In the genomic region with DNA sequence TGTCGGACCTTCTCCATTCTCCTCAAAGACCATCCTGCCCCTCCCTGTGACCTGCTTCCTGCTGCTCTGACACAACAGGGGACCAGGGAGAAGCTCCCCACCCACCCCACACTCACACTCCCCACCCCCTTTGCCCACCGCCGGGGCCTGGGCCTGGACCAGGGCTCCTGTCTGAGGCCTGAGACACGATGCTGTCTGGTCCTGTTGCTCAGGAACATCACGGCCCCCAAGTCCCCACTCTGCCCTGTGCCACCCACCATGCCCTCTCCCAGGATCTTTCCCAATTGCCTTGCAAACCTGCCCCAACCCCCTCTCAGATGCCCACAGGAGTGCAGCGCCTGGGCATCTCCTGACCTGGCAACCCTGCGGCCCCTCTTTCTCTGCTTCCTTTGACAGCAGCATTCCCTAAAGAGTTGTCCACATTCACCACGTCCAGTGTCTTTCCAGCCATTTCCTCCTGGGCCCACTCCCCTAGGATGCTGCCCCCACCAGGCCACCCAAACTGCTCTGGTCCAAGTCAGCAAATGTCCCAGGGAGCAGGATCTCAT, we compare ENCODE assay signal across 18 cellular contexts. TPM values are rescaled to one million over a fixed set of nuclear protein-coding genes. Genes with fewer than 3 reads are reported as not detected.
DNase-seq lines count a peak whose midpoint lies in the region; ATAC-seq lines count a peak whose summit lies in the region.
"Had no signal": no experiment of that assay in that cellular context is flagged by ENCODE, and none has a peak within 500 bp of the region (broad histone marks: within the 10 kb centered on the region; RNA-seq: fewer than 3 reads in every experiment).

No MANE protein-coding gene starts in this region.

- no peaks in the 10 kb centered on the region for H3K79me1 ChIP-seq in neuronal stem cell (ENCODE audit: low read depth, low read length)

- H2BK12ac ChIP-seq in neuronal stem cell (ENCODE audit: low read length) = no peak overlapping the region

- H3K27ac ChIP-seq in neuronal stem cell (replicated peaks; ENCODE audit: low read length) = no peak overlapping the region
- H3K27ac ChIP-seq: 22Rv1, A549, BLaER1 had no signal

- no peak overlapping the region for H3K4ac ChIP-seq in neuronal stem cell (ENCODE audit: low read length)

- H3K4me3 Mint-ChIP-seq in T-helper 1 cell treated with Interleukin-12 subunit alpha and Interleukin-12 subunit beta and Interleukin-4 antibody, amounts not matched to agents 30 μg/mL and 1 μg/mL, for 36 hours = no peak overlapping the region
- no peak overlapping the region for H3K4me3 Mint-ChIP-seq in dendritic cell treated with granulocyte-macrophage colony-stimulating factor and Interleukin-4, amounts not matched to agents 40 ng/mL and 50 ng/mL, for 4 days
- H3K4me3 Mint-ChIP-seq in stimulated activated effector memory CD8-positive, alpha-beta T cell treated with anti-CD3 and anti-CD28 coated beads, Interleukin-12 subunit alpha, Interleukin-12 subunit beta, amount 100 ng/mL, for 72 hours = no peak overlapping the region
- H3K4me3 Mint-ChIP-seq: CD14-positive monocyte; CD4-positive, alpha-beta memory T cell; H9 had no signal

- H2BK15ac ChIP-seq in neuronal stem cell (ENCODE audit: low read length) = no peak overlapping the region

- H3K4me1 ChIP-seq in neuronal stem cell (ENCODE audit: control insufficient read depth in 2 of 2, insufficient read depth in 1 of 2, low read depth in 1 of 2, low read length in 2 of 2) = peaks cover 12 to 15% of the 10 kb centered on the region in 2 donors
- H3K4me1 ChIP-seq: A549 had no signal

- no peak overlapping the region for H3K23ac ChIP-seq in neuronal stem cell (ENCODE audit: low read depth, low read length, poor library complexity)

- no peak overlapping the region for H3K4me3 ChIP-seq in neuronal stem cell (ENCODE audit: low read length in 2 of 2)
- H3K4me3 ChIP-seq: A549, BLaER1 had no signal

- H3K27me3 ChIP-seq in neuronal stem cell (ENCODE audit: control insufficient read depth in 3 of 3, insufficient read depth in 3 of 3, low read depth in 1 of 3, low read length in 3 of 3) = peaks cover 0 to 13% (median 0%) of the 10 kb centered on the region in 3 experiments
- H3K27me3 ChIP-seq: BLaER1 had no signal

- H2BK120ac ChIP-seq in neuronal stem cell (ENCODE audit: low read depth, low read length) = no peak overlapping the region

- no peak overlapping the region for H3K14ac ChIP-seq in neuronal stem cell (ENCODE audit: low read length)

- no peak for ATAC-seq in stimulated activated effector memory CD8-positive, alpha-beta T cell treated with anti-CD3 and anti-CD28 coated beads, Interleukin-12 subunit alpha, Interleukin-12 subunit beta, amount 100 ng/mL, for 72 hours
- ATAC-seq in GM18861 (IDR thresholded peaks at IDR 0.05; ENCODE audit: unreplicated experiment) = no peak
- ATAC-seq: A549 had no signal

- H4K8ac ChIP-seq in neuronal stem cell (ENCODE audit: low read depth, low read length) = no peak overlapping the region

- no CpG with 5 or more reads among the region's 8 CpGs for whole genome bisulfite sequencing in neuronal stem cell (ENCODE audit: extremely low coverage in 2 of 2, insufficient read length in 2 of 2, insufficient replicate concordance in 1 of 2), 2 donors

- H3K36me3 ChIP-seq in neuronal stem cell (replicated peaks in 1 of 2; ENCODE audit: control insufficient read depth in 2 of 2, insufficient read depth in 2 of 2, low read length in 2 of 2) = no peaks in the 10 kb centered on the region

- no peak overlapping the region for H3K9ac ChIP-seq in neuronal stem cell (ENCODE audit: low read depth, low read length, poor library complexity)
- H3K9ac ChIP-seq: BLaER1 had no signal

- H4K91ac ChIP-seq in neuronal stem cell (ENCODE audit: low read depth, low read length, poor library complexity) = no peak overlapping the region

- peaks cover 4% of the 10 kb centered on the region for H3K9me3 Mint-ChIP-seq in T-helper 1 cell treated with Interleukin-12 subunit alpha and Interleukin-12 subunit beta and Interleukin-4 antibody, amounts not matched to agents 30 μg/mL and 1 μg/mL, for 36 hours
- H3K9me3 Mint-ChIP-seq in dendritic cell treated with granulocyte-macrophage colony-stimulating factor and Interleukin-4, amounts not matched to agents 40 ng/mL and 50 ng/mL, for 4 days = no peaks in the 10 kb centered on the region
- no peaks in the 10 kb centered on the region for H3K9me3 Mint-ChIP-seq in stimulated activated effector memory CD8-positive, alpha-beta T cell treated with anti-CD3 and anti-CD28 coated beads, Interleukin-12 subunit alpha, Interleukin-12 subunit beta, amount 100 ng/mL, for 72 hours
- H3K9me3 Mint-ChIP-seq: H9 had no signal

- H2AK5ac ChIP-seq in neuronal stem cell (ENCODE audit: low read depth, low read length) = no peak overlapping the region

- intact Hi-C loops in dendritic cell treated with granulocyte-macrophage colony-stimulating factor and Interleukin-4, amounts not matched to agents 40 ng/mL and 50 ng/mL, for 4 days (cut with micrococcal nuclease) = no loop called here

- H2AFZ ChIP-seq in neuronal stem cell (ENCODE audit: low read length) = no peak overlapping the region

- peaks cover 6% of the 10 kb centered on the region for H3K27me3 Mint-ChIP-seq in T-helper 1 cell treated with Interleukin-12 subunit alpha and Interleukin-12 subunit beta and Interleukin-4 antibody, amounts not matched to agents 30 μg/mL and 1 μg/mL, for 36 hours (ENCODE audit: low read depth)
- no peaks in the 10 kb centered on the region for H3K27me3 Mint-ChIP-seq in dendritic cell treated with granulocyte-macrophage colony-stimulating factor and Interleukin-4, amounts not matched to agents 40 ng/mL and 50 ng/mL, for 4 days

- H3K18ac ChIP-seq in neuronal stem cell (ENCODE audit: low read length) = peak overlapping the region; percentile 27

- DNase-seq in T-helper 1 cell = no peak
- DNase-seq in neuronal stem cell (ENCODE audit: low spot score) = no peak
- no peak for DNase-seq in stimulated activated effector memory CD8-positive, alpha-beta T cell treated with anti-CD3 and anti-CD28 coated beads, Interleukin-12 subunit alpha, Interleukin-12 subunit beta, amount 100 ng/mL, for 72 hours (ENCODE audit: low spot score in 2 of 2)
- DNase-seq in NCI-H1048 (lab: John Stamatoyannopoulos, UW) = no peak
- DNase-seq in NK-92 (lab: John Stamatoyannopoulos, UW; ENCODE audit: unreplicated experiment) = no peak
- DNase-seq: CD4-positive, alpha-beta memory T cell; DMS153; DMS79; GDM1; GOT3; H9 had no signal

- H3K9me3 ChIP-seq in neuronal stem cell (replicated peaks in 1 of 2; ENCODE audit: control insufficient read depth in 2 of 2, insufficient read depth in 1 of 2, low read depth in 1 of 2, low read length in 2 of 2) = peaks cover 0 to 4% of the 10 kb centered on the region in 2 donors
- H3K9me3 ChIP-seq: A549, BLaER1 had no signal

- peaks cover 22% of the 10 kb centered on the region for H3K4me1 Mint-ChIP-seq in T-helper 1 cell treated with Interleukin-12 subunit alpha and Interleukin-12 subunit beta and Interleukin-4 antibody, amounts not matched to agents 30 μg/mL and 1 μg/mL, for 36 hours (ENCODE audit: low read depth)
- peaks cover 76% of the 10 kb centered on the region for H3K4me1 Mint-ChIP-seq in dendritic cell treated with granulocyte-macrophage colony-stimulating factor and Interleukin-4, amounts not matched to agents 40 ng/mL and 50 ng/mL, for 4 days (ENCODE audit: low read depth)
- H3K4me1 Mint-ChIP-seq in stimulated activated effector memory CD8-positive, alpha-beta T cell treated with anti-CD3 and anti-CD28 coated beads, Interleukin-12 subunit alpha, Interleukin-12 subunit beta, amount 100 ng/mL, for 72 hours = peaks cover 30% of the 10 kb centered on the region
- H3K4me1 Mint-ChIP-seq: CD4-positive, alpha-beta memory T cell had no signal

- no peak overlapping the region for H3K4me2 ChIP-seq in neuronal stem cell (ENCODE audit: insufficient read depth, low read length, poor library complexity, severe bottlenecking)
- H3K4me2 ChIP-seq: A549, BLaER1 had no signal

- peaks cover 12% of the 10 kb centered on the region for H3K36me3 Mint-ChIP-seq in T-helper 1 cell treated with Interleukin-12 subunit alpha and Interleukin-12 subunit beta and Interleukin-4 antibody, amounts not matched to agents 30 μg/mL and 1 μg/mL, for 36 hours (ENCODE audit: low read depth)
- peaks cover 98% of the 10 kb centered on the region for H3K36me3 Mint-ChIP-seq in dendritic cell treated with granulocyte-macrophage colony-stimulating factor and Interleukin-4, amounts not matched to agents 40 ng/mL and 50 ng/mL, for 4 days (ENCODE audit: low read depth)
- peaks cover 14% of the 10 kb centered on the region for H3K36me3 Mint-ChIP-seq in stimulated activated effector memory CD8-positive, alpha-beta T cell treated with anti-CD3 and anti-CD28 coated beads, Interleukin-12 subunit alpha, Interleukin-12 subunit beta, amount 100 ng/mL, for 72 hours
- H3K36me3 Mint-ChIP-seq: CD4-positive, alpha-beta memory T cell had no signal

- H2BK5ac ChIP-seq in neuronal stem cell (ENCODE audit: low read length) = no peak overlapping the region

- peak overlapping the region; percentile 14 for H3K27ac Mint-ChIP-seq in T-helper 1 cell treated with Interleukin-12 subunit alpha and Interleukin-12 subunit beta and Interleukin-4 antibody, amounts not matched to agents 30 μg/mL and 1 μg/mL, for 36 hours
- H3K27ac Mint-ChIP-seq in dendritic cell treated with granulocyte-macrophage colony-stimulating factor and Interleukin-4, amounts not matched to agents 40 ng/mL and 50 ng/mL, for 4 days = peak overlapping the region; percentile 16
- H3K27ac Mint-ChIP-seq in stimulated activated effector memory CD8-positive, alpha-beta T cell treated with anti-CD3 and anti-CD28 coated beads, Interleukin-12 subunit alpha, Interleukin-12 subunit beta, amount 100 ng/mL, for 72 hours = peak overlapping the region; percentile 65
- H3K27ac Mint-ChIP-seq: CD4-positive, alpha-beta memory T cell had no signal

RNA-seq across cellular contexts. Expression of gene CSF2RB, which starts 10.8 kb away (rescaled TPM):
- polyA plus RNA-seq in neuronal stem cell (2013, experiment 1 of 2) = 0.01 TPM
- 0.01 TPM for polyA plus RNA-seq in neuronal stem cell (2013, experiment 2 of 2)
- polyA plus RNA-seq: A549 had no signal

Comparison
In these comparisons a context has a peak if more than half of its experiments do, and no peak if none do; other contexts are left out.
1. H3K27ac Mint-ChIP-seq: peak in every context shown above with its lines; median percentile 65 in stimulated activated effector memory CD8-positive, alpha-beta T cell treated with anti-CD3 and anti-CD28 coated beads, Interleukin-12 subunit alpha, Interleukin-12 subunit beta, amount 100 ng/mL, for 72 hours; 16 in dendritic cell treated with granulocyte-macrophage colony-stimulating factor and Interleukin-4, amounts not matched to agents 40 ng/mL and 50 ng/mL, for 4 days; 14 in T-helper 1 cell treated with Interleukin-12 subunit alpha and Interleukin-12 subunit beta and Interleukin-4 antibody, amounts not matched to agents 30 μg/mL and 1 μg/mL, for 36 hours.